Comparison of ENCODE assay signal across 9 cellular contexts in the genomic region with DNA sequence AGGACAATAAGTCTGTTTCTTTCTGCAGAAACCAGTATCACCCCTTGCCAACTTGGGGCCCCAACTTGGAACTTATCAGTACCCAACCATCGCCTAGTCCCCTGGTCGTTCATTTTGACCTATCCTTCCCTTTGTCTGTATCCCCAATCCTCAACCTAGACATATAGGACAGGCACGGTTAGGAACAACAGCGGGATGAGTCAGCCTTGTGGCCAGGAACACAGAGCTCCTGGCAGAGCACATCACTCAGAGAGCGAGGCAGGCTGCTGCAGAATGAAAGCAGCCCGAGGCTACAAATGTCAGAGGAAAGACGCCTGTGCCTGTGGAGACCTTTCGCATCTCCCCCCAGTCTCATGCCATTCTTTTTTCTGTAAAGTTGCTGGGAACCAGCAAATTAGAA. TPM values are rescaled to one million over a fixed set of nuclear protein-coding genes. Genes with fewer than 3 reads are reported as not detected.
DNase-seq lines count a peak whose midpoint lies in the region; ATAC-seq, FAIRE-seq and TF ChIP-seq lines count a peak whose summit lies in the region.
"Had no signal": no experiment of that assay in that cellular context is flagged by ENCODE, and none has a peak within 500 bp of the region (broad histone marks: within the 10 kb centered on the region; RNA-seq: fewer than 3 reads in every experiment).

No MANE protein-coding gene starts in this region.

- no peak for FAIRE-seq in HepG2 (lab: Jason Lieb, UNC)

- no peaks in the 10 kb centered on the region for H3K79me2 ChIP-seq in HepG2 (ENCODE audit: insufficient read depth, low read length)

- no peak overlapping the region for H3K4me3 Mint-ChIP-seq in activated T-cell treated with anti-CD3 and anti-CD28 coated beads, Interleukin-2, amount 50 U/mL, for 4 hours
- H3K4me3 Mint-ChIP-seq: dendritic cell treated with granulocyte-macrophage colony-stimulating factor and Interleukin-4, amounts not matched to agents 40 ng/mL and 50 ng/mL, for 4 days had no signal

- no peaks in the 10 kb centered on the region for H4K20me1 ChIP-seq in HepG2 (ENCODE audit: insufficient read depth, low read length)

- no peaks in the 10 kb centered on the region for H3K36me3 Mint-ChIP-seq in activated T-cell treated with anti-CD3 and anti-CD28 coated beads, Interleukin-2, amount 50 U/mL, for 4 hours (ENCODE audit: insufficient read depth)

- ATAC-seq in HepG2 (peak; percentile 60), HG03521 (IDR thresholded peaks at IDR 0.05; ENCODE audit: unreplicated experiment) (no peak)
- no peak for ATAC-seq in activated T-cell treated with anti-CD3 and anti-CD28 coated beads, Interleukin-2, amount 50 U/mL, for 4 hours

- H3K27ac ChIP-seq in cingulate gyrus (ENCODE audit: low read depth, low read length): peak overlapping the region; percentile 76
- H3K27ac ChIP-seq in HepG2 (ENCODE audit: extremely low read length, insufficient read depth, low read length): no peak overlapping the region

- peak; percentile 93 for DNase-seq in A172 (ENCODE audit: low spot score)
- peak; percentile 82 for DNase-seq in NCI-H226
- DNase-seq in HepG2 (ENCODE audit: low spot score): no peak
- no peak for DNase-seq in NCI-H1417 (lab: John Stamatoyannopoulos, UW)
- DNase-seq in activated T-cell treated with anti-CD3 and anti-CD28 coated beads, Interleukin-2, amount 50 U/mL, for 4 hours: no peak
- DNase-seq in OCI-M2 (lab: John Stamatoyannopoulos, UW; ENCODE audit: unreplicated experiment): no peak

- TF ChIP-seq CTCF in HepG2 (CRISPR knock-in tag; IDR thresholded peaks at IDR 0.05): no peak

- BruUV-seq in HepG2 (replicated peaks; lab: Mats Ljungman, UMichigan): no TSS peak

- H3K9me3 Mint-ChIP-seq in activated T-cell treated with anti-CD3 and anti-CD28 coated beads, Interleukin-2, amount 50 U/mL, for 4 hours: no peaks in the 10 kb centered on the region
- H3K9me3 Mint-ChIP-seq: dendritic cell treated with granulocyte-macrophage colony-stimulating factor and Interleukin-4, amounts not matched to agents 40 ng/mL and 50 ng/mL, for 4 days had no signal

- H3K4me1 ChIP-seq in HepG2 (ENCODE audit: insufficient read depth, low read length): peaks cover 36% of the 10 kb centered on the region

- peaks cover 26% of the 10 kb centered on the region for H3K27me3 Mint-ChIP-seq in activated T-cell treated with anti-CD3 and anti-CD28 coated beads, Interleukin-2, amount 50 U/mL, for 4 hours (ENCODE audit: low read depth)

- no peak for TF ChIP-seq POLR2A in HepG2 (IDR thresholded peaks at IDR 0.05; ENCODE audit: insufficient read depth in 1 of 2, low read depth in 2 of 2, low read length in 2 of 2)

- no peak overlapping the region for H3K4me2 ChIP-seq in HepG2 (ENCODE audit: low read depth, low read length)

- H3K36me3 ChIP-seq in HepG2 (replicated peaks in 1 of 2; ENCODE audit: control insufficient read depth in 1 of 2, insufficient read depth in 2 of 2, low read length in 2 of 2): no peaks in the 10 kb centered on the region

- intact Hi-C loops in HepG2 (cut with micrococcal nuclease; ENCODE audit: unreplicated experiment): loop anchor here (2.0 kb wide), 1 partner anchor 51 kb away; no protein-coding TSS in a partner anchor

- in situ Hi-C loops in HepG2 (cut with HindIII; ENCODE audit: extremely low pct_ligation_motif_present, low pct_unique_long_range_greater_than_20kb): no loop called here

- CTCF ChIA-PET in HepG2 (lab: Yijun Ruan, JAX; ENCODE audit: low intra/inter-chr PET ratio, low total read pairs): no interaction called here

- no peak overlapping the region for H3K9ac ChIP-seq in HepG2 (ENCODE audit: insufficient read depth, low read depth, low read length)

- peaks cover 7% of the 10 kb centered on the region for H3K4me1 Mint-ChIP-seq in activated T-cell treated with anti-CD3 and anti-CD28 coated beads, Interleukin-2, amount 50 U/mL, for 4 hours (ENCODE audit: low read depth)

- no peak overlapping the region for H3K4me3 ChIP-seq in HepG2 (replicated peaks in 1 of 3; ENCODE audit: insufficient read depth in 1 of 3, low read depth in 2 of 3, low read length in 3 of 3)

- 24% methylated on average over 8 of the region's 8 CpGs for WGBS in HepG2 (ENCODE audit: low lambda C conversion rate)

- no peak for TF ChIP-seq RAD21 in HepG2 (CRISPR knock-in tag; IDR thresholded peaks at IDR 0.05)

- no peak for TF ChIP-seq EP300 in HepG2 (IDR thresholded peaks at IDR 0.05; ENCODE audit: low read depth in 2 of 2, low read length in 2 of 2)
- TF ChIP-seq EP300 in HepG2 (CRISPR knock-in tag; IDR thresholded peaks at IDR 0.05; ENCODE audit: borderline replicate concordance): no peak

- POLR2A ChIA-PET in HepG2 (lab: Yijun Ruan, JAX): no interaction called here

- peaks cover 0 to 32% of the 10 kb centered on the region in 2 experiments; a peak in 4 of 5 replicates for H3K27me3 ChIP-seq in HepG2 (ENCODE audit: control insufficient read depth in 1 of 2, insufficient read depth in 2 of 2, low read length in 2 of 2)

- no peak overlapping the region for H2AFZ ChIP-seq in HepG2 (ENCODE audit: low read length)

- no peaks in the 10 kb centered on the region for H3K9me3 ChIP-seq in HepG2 (ENCODE audit: low read length)

TF ChIP-seq in HepG2, 621 proteins besides CTCF, POLR2A, EP300 and RAD21:
- no peak for TF ChIP-seq GATA4 (IDR thresholded peaks at IDR 0.05; ENCODE audit: borderline replicate concordance, low read depth)
- TF ChIP-seq FOSL2 (CRISPR knock-in tag; IDR thresholded peaks at IDR 0.05): peak; percentile 61
- peak; percentile 33; the same call in 1 of the 2 replicates for TF ChIP-seq RBAK (CRISPR knock-in tag; IDR thresholded peaks at IDR 0.05)
- TF ChIP-seq RARG (CRISPR knock-in tag; IDR thresholded peaks at IDR 0.05; ENCODE audit: low read depth): no peak

RNA-seq across cellular contexts. Expression of a gene that starts 14.6 kb away (rescaled TPM):
- total RNA-seq in A172 (2014; rRNA removed; shearing (Covaris generic)): 439 and 474 TPM in 2 replicates
- total RNA-seq in HepG2 (2016; rRNA removed; fragmentation: Illumina TruSeq; extraction: Trizol): 0.09 TPM in 1 of 2 replicates, not detected in the other
- not detected in 2 replicates for total RNA-seq in HepG2 (2016; cell fraction: cytosol; rRNA removed; fragmentation: Illumina TruSeq; extraction: Trizol; ENCODE audit: low read depth)
- not detected in 2 replicates for total RNA-seq in HepG2 (2016; cell fraction: insoluble cytoplasmic fraction; rRNA removed; fragmentation: Illumina TruSeq; extraction: Trizol)
- total RNA-seq in HepG2 (2016; cell fraction: membrane; rRNA removed; fragmentation: Illumina TruSeq; extraction: Trizol): 0.09 TPM in 1 of 2 replicates, not detected in the other
- not detected in 2 replicates for total RNA-seq in HepG2 (2016; cell fraction: nucleus; rRNA removed; fragmentation: Illumina TruSeq; extraction: Trizol)
- 0.20 and 0.67 TPM in 2 replicates for polyA plus RNA-seq in HepG2 (2011; rRNA removed)
- 0.12 and 0.29 TPM in 2 replicates for polyA plus RNA-seq in HepG2 (2011; cell fraction: cytosol; rRNA removed)
- polyA plus RNA-seq in HepG2 (2011; cell fraction: nucleus; rRNA removed): 0.09 and 0.55 TPM in 2 replicates
- 0.08 TPM in 1 of 2 replicates, not detected in the other for polyA plus RNA-seq in HepG2 (2012)
- not detected in 2 replicates for polyA plus RNA-seq in HepG2 (2016; cell fraction: cytosol; fragmentation: Illumina TruSeq; extraction: Trizol; ENCODE audit: low read depth)
- polyA plus RNA-seq in HepG2 (2016; cell fraction: insoluble cytoplasmic fraction; fragmentation: Illumina TruSeq; extraction: Trizol; ENCODE audit: low read depth): not detected in 2 replicates
- polyA plus RNA-seq in HepG2 (2016; cell fraction: membrane; fragmentation: Illumina TruSeq; extraction: Trizol; ENCODE audit: low read depth): 0.15 TPM in 1 of 2 replicates, not detected in the other
- polyA plus RNA-seq in HepG2 (2016; cell fraction: nucleus; fragmentation: Illumina TruSeq; extraction: Trizol; ENCODE audit: insufficient read depth, low read depth): not detected in 2 replicates
- polyA minus RNA-seq in HepG2 (2011; rRNA and poly(A)+ RNA removed; ENCODE audit: low replicate concordance): 0.18 and 0.35 TPM in 2 replicates
- polyA minus RNA-seq in HepG2 (2011; cell fraction: cytosol; rRNA and poly(A)+ RNA removed): not detected in 2 replicates
- polyA minus RNA-seq in HepG2 (2011; cell fraction: nucleus; rRNA and poly(A)+ RNA removed): not detected in 2 replicates
- total RNA-seq in activated T-cell treated with anti-CD3 and anti-CD28 coated beads, Interleukin-2, amount 50 U/mL, for 4 hours: under 1 TPM; 0.34 to 0.51 (median 0.35) TPM

Comparison
In these comparisons a context has a peak if more than half of its experiments do, and no peak if none do; other contexts are left out.
1. DNase-seq: peak in A172 (single experiment) and NCI-H226 (single experiment); none in HepG2 (single experiment), NCI-H1417 (0 of 3), activated T-cell treated with anti-CD3 and anti-CD28 coated beads, Interleukin-2, amount 50 U/mL, for 4 hours (single experiment) and OCI-M2 (single experiment).
2. RNA of a gene that starts 14.6 kb away (total RNA-seq): 439 to 474 TPM in A172; 0.34 to 0.51 TPM in activated T-cell treated with anti-CD3 and anti-CD28 coated beads, Interleukin-2, amount 50 U/mL, for 4 hours and 0.09 TPM in HepG2; every median in the first group is over 100 times any median in the second.